Comparison of ENCODE assay signal across 9 cellular contexts in genomic region chr5:88724201-88724600, GRCh38.
DNase-seq lines count a peak whose midpoint lies in the region; ATAC-seq, FAIRE-seq and TF ChIP-seq lines count a peak whose summit lies in the region.
"Had no signal": no experiment of that assay in that cellular context is flagged by ENCODE, and none has a peak within 500 bp of the region (broad histone marks: within the 10 kb centered on the region; RNA-seq: fewer than 3 reads in every experiment).

No MANE protein-coding gene starts in this region.

- DNase-seq in DND-41 (no peak), bronchial epithelial cell (ENCODE audit: low read depth) (peak; percentile 42), midbrain (lab: John Stamatoyannopoulos, UW) (peak; percentile 49), HK-2 (ENCODE audit: unreplicated experiment) (no peak)
- no peak for DNase-seq in activated CD4-positive, alpha-beta T cell treated with anti-CD3 and anti-CD28 coated beads for 48 hours
- DNase-seq: activated CD4-positive, alpha-beta T cell treated with anti-CD3 and anti-CD28 coated beads, Interleukin-2, amount 10 ng/mL, durations not matched to agents 7 days and 5 days had no signal

- H3K27me3 ChIP-seq in DND-41 (ENCODE audit: insufficient read depth, low read length, poor library complexity): peaks cover 3% of the 10 kb centered on the region
- H3K27me3 ChIP-seq in bronchial epithelial cell (ENCODE audit: control insufficient read depth, insufficient read depth, low read length): peaks cover 1% of the 10 kb centered on the region

- H3K9me3 ChIP-seq in DND-41 (ENCODE audit: insufficient read depth, low read length, severe bottlenecking): no peaks in the 10 kb centered on the region

- H3K27ac ChIP-seq in DND-41 (ENCODE audit: low read length): no peak overlapping the region

- ATAC-seq in DND-41 (ENCODE audit: insufficient read depth, low read depth): no peak
- no peak for ATAC-seq in HG03354 (IDR thresholded peaks at IDR 0.05; ENCODE audit: poor library complexity, severe bottlenecking, unreplicated experiment)
- ATAC-seq: sciatic nerve had no signal

- no peaks in the 10 kb centered on the region for H3K79me2 ChIP-seq in DND-41 (ENCODE audit: insufficient read depth, low read length)

- no peaks in the 10 kb centered on the region for H3K4me1 ChIP-seq in DND-41 (ENCODE audit: insufficient read depth, low read length)

- no peak overlapping the region for H3K4me3 ChIP-seq in DND-41 (ENCODE audit: low read depth in 1 of 2, low read length in 2 of 2)
- no peak overlapping the region for H3K4me3 ChIP-seq in bronchial epithelial cell (ENCODE audit: low read depth, low read length)

- no peaks in the 10 kb centered on the region for H4K20me1 ChIP-seq in DND-41 (ENCODE audit: insufficient read depth, low read length)

- H2AFZ ChIP-seq in DND-41 (ENCODE audit: low read depth, low read length): no peak overlapping the region

- no peak overlapping the region for H3K4me2 ChIP-seq in DND-41 (ENCODE audit: insufficient read depth, low read length)

- H3K36me3 ChIP-seq in DND-41 (ENCODE audit: insufficient read depth, low read length): no peaks in the 10 kb centered on the region
- no peaks in the 10 kb centered on the region for H3K36me3 ChIP-seq in bronchial epithelial cell (ENCODE audit: control insufficient read depth, insufficient read depth, low read length)

- TF ChIP-seq CTCF in DND-41 (IDR thresholded peaks at IDR 0.05; ENCODE audit: borderline replicate concordance, extremely low read depth, low read length, poor library complexity, severe bottlenecking) (peak; percentile 43), LNCAP (IDR thresholded peaks at IDR 0.05) (peak; percentile 58), bronchial epithelial cell (IDR thresholded peaks at IDR 0.05; ENCODE audit: insufficient read depth, low read length, severe bottlenecking) (peak; percentile 22)

- no peak overlapping the region for H3K9ac ChIP-seq in DND-41 (ENCODE audit: low read depth, low read length)

- no peak for FAIRE-seq in bronchial epithelial cell (lab: Jason Lieb, UNC)

Comparison
In these comparisons a context has a peak if more than half of its experiments do, and no peak if none do; other contexts are left out.
1. DNase-seq: peak in bronchial epithelial cell (single experiment) and midbrain (single experiment); none in DND-41 (single experiment), activated CD4-positive, alpha-beta T cell treated with anti-CD3 and anti-CD28 coated beads for 48 hours (single experiment) and HK-2 (single experiment).
2. Peak in every context shown above with its lines, with median percentiles within 50 percentile points of each other: CTCF ChIP-seq.